Comparison of ENCODE assay signal across 9 cellular contexts in the genomic region with DNA sequence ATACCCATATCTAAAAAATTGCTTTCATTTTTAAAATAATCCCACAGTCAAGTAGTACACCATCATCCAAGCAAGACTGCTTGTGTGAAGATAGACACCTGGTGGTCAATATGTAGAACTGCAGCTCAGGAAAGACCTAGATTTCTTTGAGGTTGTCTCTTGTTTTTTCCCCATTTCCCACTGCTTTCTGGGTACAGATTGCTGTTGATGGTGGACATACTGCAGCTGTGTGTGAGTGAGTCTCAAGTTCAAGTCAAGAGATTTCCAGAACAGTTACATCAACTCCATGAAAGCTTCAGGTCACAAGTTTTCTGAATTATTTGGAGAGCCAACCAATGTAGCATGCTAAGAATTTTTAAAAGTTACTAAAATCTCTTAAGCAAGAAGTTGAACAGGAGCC.
DNase-seq lines count a peak whose midpoint lies in the region; ATAC-seq and TF ChIP-seq lines count a peak whose summit lies in the region.
"Had no signal": no experiment of that assay in that cellular context is flagged by ENCODE, and none has a peak within 500 bp of the region (broad histone marks: within the 10 kb centered on the region; RNA-seq: fewer than 3 reads in every experiment).

No MANE protein-coding gene starts in this region.

- DNase-seq in AG09319 (ENCODE audit: extremely low read depth, low read depth), result no peak
- DNase-seq in NCI-H69 (lab: John Stamatoyannopoulos, UW), result peak; percentile 75
- DNase-seq in astrocyte of the spinal cord (ENCODE audit: low read depth, low spot score), result peak; percentile 79
- peak; percentile 53 for DNase-seq in iPS-NIHi11 (ENCODE audit: low spot score)
- DNase-seq in tibial artery, result no peak
- DNase-seq in islet precursor cell, result no peak

- H3K36me3 ChIP-seq in tibial artery, result no peaks in the 10 kb centered on the region
- H3K36me3 ChIP-seq: HAP-1 had no signal

- H3K4me1 ChIP-seq in tibial artery, result peaks cover 0 to 18% (median 5%) of the 10 kb centered on the region in 4 donors
- H3K4me1 ChIP-seq: HAP-1 had no signal

- TF ChIP-seq CTCF in AG09319 (IDR thresholded peaks at IDR 0.05; ENCODE audit: low read depth, low read length) (peak; percentile 87), astrocyte of the spinal cord (IDR thresholded peaks at IDR 0.05; ENCODE audit: low read depth, low read length) (peak; percentile 89), tibial artery (IDR thresholded peaks at IDR 0.05) (peak; percentile 91 to 93)

- H3K27me3 ChIP-seq in tibial artery, result no peaks in the 10 kb centered on the region

- in situ Hi-C loops in astrocyte of the spinal cord (cut with HindIII; ENCODE audit: low sequenced_read_pairs), result no loop called here

- H3K4me3 ChIP-seq in astrocyte of the spinal cord (ENCODE audit: low read depth, low read length), result no peak overlapping the region
- H3K4me3 ChIP-seq in tibial artery, result no peak overlapping the region
- H3K4me3 ChIP-seq: HAP-1 had no signal

- no peak overlapping the region for H3K27ac ChIP-seq in tibial artery

- intact Hi-C loops in tibial artery (cut with DNase I; ENCODE audit: low total_unique reads), result loop anchor here (5.0 kb wide), 1 partner anchor 173 kb away; no protein-coding TSS in a partner anchor

- ATAC-seq in GM18511 (IDR thresholded peaks at IDR 0.05; ENCODE audit: unreplicated experiment) (peak; percentile 52), HG03108 (IDR thresholded peaks at IDR 0.05; ENCODE audit: unreplicated experiment) (peak; percentile 33)

- no peaks in the 10 kb centered on the region for H3K9me3 ChIP-seq in tibial artery
- H3K9me3 ChIP-seq: HAP-1 had no signal

Comparison
In these comparisons a context has a peak if more than half of its experiments do, and no peak if none do; other contexts are left out.
1. DNase-seq: peak in NCI-H69 (single experiment), astrocyte of the spinal cord (single experiment) and iPS-NIHi11 (single experiment); none in AG09319 (single experiment), tibial artery (0 of 2) and islet precursor cell (single experiment).
2. Peak in every context shown above with its lines, with median percentiles within 50 percentile points of each other: CTCF ChIP-seq.